ENCODE assay signal across 8 cellular contexts in the genomic region with DNA sequence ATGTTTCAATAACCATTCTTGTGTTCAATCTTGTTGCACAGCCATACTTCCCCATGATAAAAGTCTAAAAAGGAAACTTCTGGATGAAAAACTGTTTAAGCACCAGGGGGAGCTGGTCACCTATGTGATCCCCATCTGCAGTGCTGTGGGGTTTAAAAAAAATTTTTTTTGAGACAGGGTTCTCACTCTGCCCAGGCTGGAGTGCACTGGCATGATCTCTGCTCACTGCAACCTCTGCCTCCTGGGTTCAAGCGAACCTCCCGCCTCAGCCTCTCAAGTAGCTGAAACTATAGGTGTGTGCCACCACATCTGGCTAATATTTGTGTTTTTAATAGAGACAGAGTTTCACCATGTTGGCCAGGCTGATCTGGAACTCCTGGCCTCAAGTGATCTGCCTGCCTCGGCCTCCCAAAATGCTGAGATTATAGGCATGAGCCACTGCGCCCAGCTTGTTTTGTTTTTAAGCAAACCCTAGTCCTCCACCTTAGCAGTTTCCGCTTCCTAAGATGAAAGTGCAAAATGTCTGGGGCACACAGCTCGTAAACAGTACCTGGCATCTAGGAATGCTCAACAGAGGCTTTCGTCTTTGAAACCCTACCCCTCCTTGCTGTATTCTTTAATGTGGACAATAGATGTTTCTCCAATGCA. TPM values are rescaled to one million over a fixed set of nuclear protein-coding genes. Genes with fewer than 3 reads are reported as not detected.
DNase-seq lines count a peak whose midpoint lies in the region; ATAC-seq, FAIRE-seq and TF ChIP-seq lines count a peak whose summit lies in the region.

No MANE protein-coding gene starts in this region.

- no TSS peak for BruUV-seq in OCI-LY7 (replicated peaks; lab: Mats Ljungman, UMichigan)

- H4K20me1 ChIP-seq in OCI-LY7 (ENCODE audit: insufficient read depth, low read length) = no peaks in the 10 kb centered on the region

- H3K4me2 ChIP-seq in OCI-LY7 (ENCODE audit: low read length) = no peak overlapping the region

- H3K27ac ChIP-seq in OCI-LY7 (ENCODE audit: low read depth, low read length, poor library complexity, severe bottlenecking) = no peak overlapping the region
- no peak overlapping the region for H3K27ac ChIP-seq in thyroid gland

- peak; percentile 61 for TF ChIP-seq CTCF in AG09309 (IDR thresholded peaks at IDR 0.05; ENCODE audit: control insufficient read depth, insufficient read depth, low read depth, low read length, missing control alignments)
- TF ChIP-seq CTCF in OCI-LY7 (conservative IDR thresholded peaks at IDR 0.05; ENCODE audit: low read length) = peak; percentile 85
- peak in 4 of 6 experiments; percentile 19 to 50 (median 48) for TF ChIP-seq CTCF in thyroid gland (IDR thresholded peaks at IDR 0.05)

- ATAC-seq in HG03280 (IDR thresholded peaks at IDR 0.05; ENCODE audit: unreplicated experiment) (peak; percentile 81), GM18861 (IDR thresholded peaks at IDR 0.05; ENCODE audit: unreplicated experiment) (no peak)

- 89 to 92% methylated on average over 7 of the region's 7 CpGs for WGBS in thyroid gland, 2 donors

- CTCF ChIA-PET in OCI-LY7 (lab: Charles Lee; ENCODE audit: unreplicated experiment) = interaction anchor here (0.6 kb wide), 1 partner anchor 1176 kb away, joined by 3 read pairs; no protein-coding TSS in a partner anchor

- H3K9me3 ChIP-seq in OCI-LY7 (ENCODE audit: low read length) (no peaks in the 10 kb centered on the region), thyroid gland (no peaks in the 10 kb centered on the region)

- H2AFZ ChIP-seq in OCI-LY7 (ENCODE audit: low read length) = no peak overlapping the region

- H3K4me1 ChIP-seq in OCI-LY7 (ENCODE audit: insufficient read depth, low read length, poor library complexity, severe bottlenecking) = peaks cover 2% of the 10 kb centered on the region
- no peaks in the 10 kb centered on the region for H3K4me1 ChIP-seq in thyroid gland

- peak; percentile 55 for FAIRE-seq in GM12891 (lab: Jason Lieb, UNC)

- no peak for DNase-seq in AG09309 (ENCODE audit: low read depth)
- DNase-seq in GM12891 (ENCODE audit: insufficient read length, low spot score) = no peak
- peak; percentile 67 for DNase-seq in OCI-LY7 (ENCODE audit: low spot score)
- peak; percentile 34 for DNase-seq in amniotic epithelial cell (ENCODE audit: low read depth)
- peak; percentile 50 for DNase-seq in kidney tubule cell (ENCODE audit: low spot score)
- peak; percentile 7 to 13 for DNase-seq in thyroid gland

- no peaks in the 10 kb centered on the region for H3K36me3 ChIP-seq in OCI-LY7 (ENCODE audit: insufficient read depth, low read length)
- H3K36me3 ChIP-seq in thyroid gland = no peaks in the 10 kb centered on the region

- H3K27me3 ChIP-seq in thyroid gland = no peaks in the 10 kb centered on the region

- H3K9me2 ChIP-seq in OCI-LY7 (ENCODE audit: insufficient read depth, low read length) = no peaks in the 10 kb centered on the region

- intact Hi-C loops in OCI-LY7 (cut with micrococcal nuclease; ENCODE audit: unreplicated experiment) (loop anchor here (1.0 to 2.0 kb wide), 4 partner anchors 71 to 1217 kb away; no protein-coding TSS in a partner anchor), thyroid gland (cut with DNase I) (no loop called here)

- H3K79me2 ChIP-seq in OCI-LY7 (ENCODE audit: insufficient read depth, low read depth, low read length) = no peaks in the 10 kb centered on the region

- POLR2A ChIA-PET in OCI-LY7 (lab: Charles Lee) = interaction anchor here (0.5 kb wide), 1 partner anchor 11 kb away, joined by 5 read pairs; no protein-coding TSS in a partner anchor

- TF ChIP-seq POLR2A in GM12891 (IDR thresholded peaks at IDR 0.05; ENCODE audit: low read depth, low read length) (no peak), thyroid gland (IDR thresholded peaks at IDR 0.05) (no peak)

- H3K4me3 ChIP-seq in AG09309 (ENCODE audit: control insufficient read depth, low read depth, low read length) = no peak overlapping the region
- H3K4me3 ChIP-seq in OCI-LY7 (ENCODE audit: low read depth, low read length, poor library complexity, severe bottlenecking) = no peak overlapping the region
- H3K4me3 ChIP-seq in thyroid gland (replicated peaks in 1 of 3) = no peak overlapping the region

TF ChIP-seq in GM12891, 5 proteins besides CTCF, POLR2A, EP300 and RAD21:
- TF ChIP-seq TAF1 (IDR thresholded peaks at IDR 0.05; ENCODE audit: low read depth, low read length) (no peak), PAX5 (IDR thresholded peaks at IDR 0.05; ENCODE audit: insufficient read depth, low read length, severe bottlenecking) (no peak), POU2F2 (IDR thresholded peaks at IDR 0.05; ENCODE audit: low read depth, low read length) (no peak), POLR2AphosphoS5 (IDR thresholded peaks at IDR 0.05; ENCODE audit: low read depth, low read length) (no peak), SPI1 (IDR thresholded peaks at IDR 0.05; ENCODE audit: low read depth, low read length) (no peak)

RNA-seq across cellular contexts. Expression of gene DNAJA2, which starts 25.4 kb away (rescaled TPM):
- polyA plus RNA-seq in GM12891 (2012; ENCODE audit: low read depth, missing spikeins) = 37.7 TPM
- 40.8 and 43.3 TPM in 2 replicates for total RNA-seq in OCI-LY7 (2014; rRNA removed; shearing (Covaris generic))
- total RNA-seq in OCI-LY7 (2022) (50.4 and 61.6 TPM in 2 replicates), thyroid gland (10 to 100 TPM; 55.6 to 86.0 (median 62.1) TPM)

Comparison
In these comparisons a context has a peak if more than half of its experiments do, and no peak if none do; other contexts are left out.
1. DNase-seq: peak in OCI-LY7 (single experiment), amniotic epithelial cell (single experiment), kidney tubule cell (single experiment) and thyroid gland (2 of 2); none in AG09309 (single experiment) and GM12891 (single experiment).
2. Peak in every context shown above with its lines, with median percentiles within 50 percentile points of each other: CTCF ChIP-seq.